Comparison of ENCODE assay signal across 1 cellular context in the genomic region with DNA sequence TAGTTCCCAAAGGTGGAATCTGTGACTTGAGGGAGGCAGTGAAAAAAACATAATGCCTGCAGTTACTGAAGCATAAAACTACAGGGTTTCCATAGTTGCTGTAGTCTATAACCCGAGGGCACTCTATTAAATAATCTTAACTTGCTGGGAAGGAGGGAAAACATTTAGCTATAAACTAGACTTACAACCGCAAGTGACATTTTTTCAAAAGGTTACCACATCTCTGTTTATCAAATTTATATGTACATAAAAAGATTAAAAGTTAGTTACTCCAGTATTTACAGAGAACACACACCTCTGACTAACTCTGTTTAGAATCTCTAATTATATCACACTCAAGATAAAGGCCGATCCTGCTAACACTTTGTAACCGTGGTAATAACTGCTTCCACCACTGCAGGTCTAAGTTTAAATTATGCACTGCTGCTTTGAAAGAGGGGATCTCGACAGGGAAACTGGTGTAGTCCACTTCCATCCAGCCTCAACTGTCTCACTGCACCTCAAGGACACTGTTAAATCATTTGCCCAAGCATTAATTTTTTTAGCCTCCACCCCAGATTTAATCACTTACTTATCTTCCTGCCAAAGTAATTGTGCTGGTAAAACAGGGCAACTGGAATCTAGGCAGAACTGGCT.
TF ChIP-seq lines count a peak whose summit lies in the region.

No MANE protein-coding gene starts in this region.

TF ChIP-seq in H1, 55 proteins besides CTCF, POLR2A, EP300 and RAD21 (continued from another document):
- TF ChIP-seq, protein P1, sequence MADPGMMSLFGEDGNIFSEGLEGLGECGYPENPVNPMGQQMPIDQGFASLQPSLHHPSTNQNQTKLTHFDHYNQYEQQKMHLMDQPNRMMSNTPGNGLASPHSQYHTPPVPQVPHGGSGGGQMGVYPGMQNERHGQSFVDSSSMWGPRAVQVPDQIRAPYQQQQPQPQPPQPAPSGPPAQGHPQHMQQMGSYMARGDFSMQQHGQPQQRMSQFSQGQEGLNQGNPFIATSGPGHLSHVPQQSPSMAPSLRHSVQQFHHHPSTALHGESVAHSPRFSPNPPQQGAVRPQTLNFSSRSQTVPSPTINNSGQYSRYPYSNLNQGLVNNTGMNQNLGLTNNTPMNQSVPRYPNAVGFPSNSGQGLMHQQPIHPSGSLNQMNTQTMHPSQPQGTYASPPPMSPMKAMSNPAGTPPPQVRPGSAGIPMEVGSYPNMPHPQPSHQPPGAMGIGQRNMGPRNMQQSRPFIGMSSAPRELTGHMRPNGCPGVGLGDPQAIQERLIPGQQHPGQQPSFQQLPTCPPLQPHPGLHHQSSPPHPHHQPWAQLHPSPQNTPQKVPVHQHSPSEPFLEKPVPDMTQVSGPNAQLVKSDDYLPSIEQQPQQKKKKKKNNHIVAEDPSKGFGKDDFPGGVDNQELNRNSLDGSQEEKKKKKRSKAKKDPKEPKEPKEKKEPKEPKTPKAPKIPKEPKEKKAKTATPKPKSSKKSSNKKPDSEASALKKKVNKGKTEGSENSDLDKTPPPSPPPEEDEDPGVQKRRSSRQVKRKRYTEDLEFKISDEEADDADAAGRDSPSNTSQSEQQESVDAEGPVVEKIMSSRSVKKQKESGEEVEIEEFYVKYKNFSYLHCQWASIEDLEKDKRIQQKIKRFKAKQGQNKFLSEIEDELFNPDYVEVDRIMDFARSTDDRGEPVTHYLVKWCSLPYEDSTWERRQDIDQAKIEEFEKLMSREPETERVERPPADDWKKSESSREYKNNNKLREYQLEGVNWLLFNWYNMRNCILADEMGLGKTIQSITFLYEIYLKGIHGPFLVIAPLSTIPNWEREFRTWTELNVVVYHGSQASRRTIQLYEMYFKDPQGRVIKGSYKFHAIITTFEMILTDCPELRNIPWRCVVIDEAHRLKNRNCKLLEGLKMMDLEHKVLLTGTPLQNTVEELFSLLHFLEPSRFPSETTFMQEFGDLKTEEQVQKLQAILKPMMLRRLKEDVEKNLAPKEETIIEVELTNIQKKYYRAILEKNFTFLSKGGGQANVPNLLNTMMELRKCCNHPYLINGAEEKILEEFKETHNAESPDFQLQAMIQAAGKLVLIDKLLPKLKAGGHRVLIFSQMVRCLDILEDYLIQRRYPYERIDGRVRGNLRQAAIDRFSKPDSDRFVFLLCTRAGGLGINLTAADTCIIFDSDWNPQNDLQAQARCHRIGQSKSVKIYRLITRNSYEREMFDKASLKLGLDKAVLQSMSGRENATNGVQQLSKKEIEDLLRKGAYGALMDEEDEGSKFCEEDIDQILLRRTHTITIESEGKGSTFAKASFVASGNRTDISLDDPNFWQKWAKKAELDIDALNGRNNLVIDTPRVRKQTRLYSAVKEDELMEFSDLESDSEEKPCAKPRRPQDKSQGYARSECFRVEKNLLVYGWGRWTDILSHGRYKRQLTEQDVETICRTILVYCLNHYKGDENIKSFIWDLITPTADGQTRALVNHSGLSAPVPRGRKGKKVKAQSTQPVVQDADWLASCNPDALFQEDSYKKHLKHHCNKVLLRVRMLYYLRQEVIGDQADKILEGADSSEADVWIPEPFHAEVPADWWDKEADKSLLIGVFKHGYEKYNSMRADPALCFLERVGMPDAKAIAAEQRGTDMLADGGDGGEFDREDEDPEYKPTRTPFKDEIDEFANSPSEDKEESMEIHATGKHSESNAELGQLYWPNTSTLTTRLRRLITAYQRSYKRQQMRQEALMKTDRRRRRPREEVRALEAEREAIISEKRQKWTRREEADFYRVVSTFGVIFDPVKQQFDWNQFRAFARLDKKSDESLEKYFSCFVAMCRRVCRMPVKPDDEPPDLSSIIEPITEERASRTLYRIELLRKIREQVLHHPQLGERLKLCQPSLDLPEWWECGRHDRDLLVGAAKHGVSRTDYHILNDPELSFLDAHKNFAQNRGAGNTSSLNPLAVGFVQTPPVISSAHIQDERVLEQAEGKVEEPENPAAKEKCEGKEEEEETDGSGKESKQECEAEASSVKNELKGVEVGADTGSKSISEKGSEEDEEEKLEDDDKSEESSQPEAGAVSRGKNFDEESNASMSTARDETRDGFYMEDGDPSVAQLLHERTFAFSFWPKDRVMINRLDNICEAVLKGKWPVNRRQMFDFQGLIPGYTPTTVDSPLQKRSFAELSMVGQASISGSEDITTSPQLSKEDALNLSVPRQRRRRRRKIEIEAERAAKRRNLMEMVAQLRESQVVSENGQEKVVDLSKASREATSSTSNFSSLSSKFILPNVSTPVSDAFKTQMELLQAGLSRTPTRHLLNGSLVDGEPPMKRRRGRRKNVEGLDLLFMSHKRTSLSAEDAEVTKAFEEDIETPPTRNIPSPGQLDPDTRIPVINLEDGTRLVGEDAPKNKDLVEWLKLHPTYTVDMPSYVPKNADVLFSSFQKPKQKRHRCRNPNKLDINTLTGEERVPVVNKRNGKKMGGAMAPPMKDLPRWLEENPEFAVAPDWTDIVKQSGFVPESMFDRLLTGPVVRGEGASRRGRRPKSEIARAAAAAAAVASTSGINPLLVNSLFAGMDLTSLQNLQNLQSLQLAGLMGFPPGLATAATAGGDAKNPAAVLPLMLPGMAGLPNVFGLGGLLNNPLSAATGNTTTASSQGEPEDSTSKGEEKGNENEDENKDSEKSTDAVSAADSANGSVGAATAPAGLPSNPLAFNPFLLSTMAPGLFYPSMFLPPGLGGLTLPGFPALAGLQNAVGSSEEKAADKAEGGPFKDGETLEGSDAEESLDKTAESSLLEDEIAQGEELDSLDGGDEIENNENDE (IDR thresholded peaks at IDR 0.05; ENCODE audit: insufficient replicate concordance, low read length) = no peak
- TF ChIP-seq, protein P2, sequence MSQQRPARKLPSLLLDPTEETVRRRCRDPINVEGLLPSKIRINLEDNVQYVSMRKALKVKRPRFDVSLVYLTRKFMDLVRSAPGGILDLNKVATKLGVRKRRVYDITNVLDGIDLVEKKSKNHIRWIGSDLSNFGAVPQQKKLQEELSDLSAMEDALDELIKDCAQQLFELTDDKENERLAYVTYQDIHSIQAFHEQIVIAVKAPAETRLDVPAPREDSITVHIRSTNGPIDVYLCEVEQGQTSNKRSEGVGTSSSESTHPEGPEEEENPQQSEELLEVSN (IDR thresholded peaks at IDR 0.05) = no peak
- TF ChIP-seq RFX5 (IDR thresholded peaks at IDR 0.05; ENCODE audit: borderline replicate concordance, low read depth, low read length) (no peak), BACH1 (IDR thresholded peaks at IDR 0.05; ENCODE audit: low read length) (no peak), SUZ12 (IDR thresholded peaks at IDR 0.05; ENCODE audit: low read length) (no peak), FOSL1 (IDR thresholded peaks at IDR 0.05; ENCODE audit: insufficient read depth, low read depth, low read length) (no peak), MAX (IDR thresholded peaks at IDR 0.05) (no peak), CHD1 (IDR thresholded peaks at IDR 0.05; ENCODE audit: low read depth, low read length) (no peak)
